ENCODE assay signal across 22 cellular contexts in the genomic region with DNA sequence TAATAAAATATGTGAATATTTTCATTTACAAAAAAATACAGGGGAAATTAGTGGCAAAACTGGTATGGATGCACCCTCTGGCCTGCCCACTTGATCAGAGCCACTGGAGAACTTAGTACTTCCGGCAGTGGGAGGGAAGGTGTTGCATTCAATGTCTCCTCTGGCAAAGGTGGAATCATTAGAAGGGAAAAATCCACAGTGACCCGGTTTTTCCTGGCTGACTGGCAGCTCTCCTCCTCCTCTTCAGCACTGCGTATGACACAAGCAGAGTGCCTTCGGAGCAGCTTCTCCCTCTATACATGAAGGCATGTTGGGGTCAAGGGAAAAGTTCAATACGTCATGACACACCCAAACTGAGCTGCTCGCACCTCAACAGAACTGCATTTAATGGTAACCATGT.
DNase-seq lines count a peak whose midpoint lies in the region; ATAC-seq, FAIRE-seq and TF ChIP-seq lines count a peak whose summit lies in the region.
"Had no signal": no experiment of that assay in that cellular context is flagged by ENCODE, and none has a peak within 500 bp of the region (broad histone marks: within the 10 kb centered on the region; RNA-seq: fewer than 3 reads in every experiment).

No MANE protein-coding gene starts in this region.

- H3K27ac Mint-ChIP-seq in endothelial cell (ENCODE audit: unreplicated experiment), result no peak overlapping the region
- no peak overlapping the region for H3K27ac Mint-ChIP-seq in activated CD8-positive, alpha-beta memory T cell treated with anti-CD3 and anti-CD28 coated beads, Interleukin-2, amount 10 ng/mL, durations not matched to agents 7 days and 5 days
- H3K27ac Mint-ChIP-seq: CD4-positive, alpha-beta T cell; GM23338 had no signal

- FAIRE-seq in HepG2 (lab: Jason Lieb, UNC), result no peak
- FAIRE-seq: A204.1, D721Med had no signal

- TF ChIP-seq CTCF in KMS-11 (conservative IDR thresholded peaks at IDR 0.05; ENCODE audit: low read depth, low read length) (no peak), endothelial cell (IDR thresholded peaks at IDR 0.05; ENCODE audit: unreplicated experiment) (no peak), HepG2 (CRISPR knock-in tag; IDR thresholded peaks at IDR 0.05) (no peak)

- H3K36me3 ChIP-seq in KMS-11 (ENCODE audit: insufficient read depth), result no peaks in the 10 kb centered on the region
- H3K36me3 ChIP-seq in HepG2 (replicated peaks in 1 of 2; ENCODE audit: control insufficient read depth in 1 of 2, insufficient read depth in 2 of 2, low read length in 2 of 2), result no peaks in the 10 kb centered on the region
- H3K36me3 ChIP-seq: BE2C had no signal

- peak overlapping the region; percentile 78 for H3K9ac ChIP-seq in KMS-11
- H3K9ac ChIP-seq in HepG2 (ENCODE audit: insufficient read depth, low read depth, low read length), result no peak overlapping the region
- H3K9ac ChIP-seq: BLaER1 treated with 17β-estradiol and CSF1 and Interleukin-3, amounts not matched to agents 10 nM and 100 nM had no signal

- no peak for ATAC-seq in activated CD8-positive, alpha-beta memory T cell treated with anti-CD3 and anti-CD28 coated beads, Interleukin-2, amount 10 ng/mL, durations not matched to agents 7 days and 5 days
- ATAC-seq in HepG2, result no peak
- ATAC-seq in HG02884 (IDR thresholded peaks at IDR 0.05; ENCODE audit: unreplicated experiment), result no peak
- ATAC-seq: GM23338, HCT116 had no signal

- peak overlapping the region; percentile 95 for H3K27ac ChIP-seq in KMS-11
- H3K27ac ChIP-seq in HepG2 (ENCODE audit: extremely low read length, insufficient read depth, low read length), result no peak overlapping the region
- H3K27ac ChIP-seq: BLaER1 treated with 17β-estradiol and CSF1 and Interleukin-3, amounts not matched to agents 10 nM and 100 nM had no signal

- TF ChIP-seq RAD21 in HepG2 (CRISPR knock-in tag; IDR thresholded peaks at IDR 0.05), result no peak

- H3K4me3 ChIP-seq in KMS-11 (IDR thresholded peaks at IDR 0.05; ENCODE audit: insufficient read depth, low read depth, low read length) (no peak overlapping the region), HepG2 (replicated peaks in 1 of 3; ENCODE audit: insufficient read depth in 1 of 3, low read depth in 2 of 3, low read length in 3 of 3) (no peak overlapping the region)
- H3K4me3 ChIP-seq: BLaER1 treated with 17β-estradiol and CSF1 and Interleukin-3, amounts not matched to agents 10 nM and 100 nM; GM23338 had no signal

- no peaks in the 10 kb centered on the region for H3K9me3 ChIP-seq in HepG2 (ENCODE audit: low read length)
- H3K9me3 ChIP-seq: BE2C; BLaER1 treated with 17β-estradiol and CSF1 and Interleukin-3, amounts not matched to agents 10 nM and 100 nM had no signal

- no peaks in the 10 kb centered on the region for H3K9me3 Mint-ChIP-seq in endothelial cell (ENCODE audit: unreplicated experiment)
- no peaks in the 10 kb centered on the region for H3K9me3 Mint-ChIP-seq in activated CD8-positive, alpha-beta memory T cell treated with anti-CD3 and anti-CD28 coated beads, Interleukin-2, amount 10 ng/mL, durations not matched to agents 7 days and 5 days (ENCODE audit: low read depth)
- H3K9me3 Mint-ChIP-seq: CD14-positive monocyte; CD4-positive, alpha-beta T cell; CD8-positive, alpha-beta memory T cell; GM23338; H9 had no signal

- no peaks in the 10 kb centered on the region for H3K27me3 ChIP-seq in KMS-11 (ENCODE audit: insufficient read depth, low read depth)
- no peaks in the 10 kb centered on the region; a peak in 1 of 5 replicates for H3K27me3 ChIP-seq in HepG2 (ENCODE audit: control insufficient read depth in 1 of 2, insufficient read depth in 2 of 2, low read length in 2 of 2)
- H3K27me3 ChIP-seq: BE2C; BLaER1 treated with 17β-estradiol and CSF1 and Interleukin-3, amounts not matched to agents 10 nM and 100 nM had no signal

- H3K4me2 ChIP-seq in KMS-11, result peak overlapping the region; percentile 26; the same call in 1 of the 2 replicates
- no peak overlapping the region for H3K4me2 ChIP-seq in HepG2 (ENCODE audit: low read depth, low read length)
- H3K4me2 ChIP-seq: GM23338 had no signal

- intact Hi-C loops in head of caudate nucleus (cut with DNase I), result no loop called here
- intact Hi-C loops in HepG2 (cut with micrococcal nuclease; ENCODE audit: unreplicated experiment), result no loop called here

- H3K79me2 ChIP-seq in KMS-11 (ENCODE audit: insufficient read depth, low read depth) (no peaks in the 10 kb centered on the region), HepG2 (ENCODE audit: insufficient read depth, low read length) (no peaks in the 10 kb centered on the region)

- no peaks in the 10 kb centered on the region for H4K20me1 ChIP-seq in KMS-11 (ENCODE audit: insufficient read depth)
- H4K20me1 ChIP-seq in HepG2 (ENCODE audit: insufficient read depth, low read length), result no peaks in the 10 kb centered on the region
- H4K20me1 ChIP-seq: BLaER1 treated with 17β-estradiol and CSF1 and Interleukin-3, amounts not matched to agents 10 nM and 100 nM had no signal

- peak overlapping the region; percentile 44 for H3K4me3 Mint-ChIP-seq in endothelial cell (ENCODE audit: unreplicated experiment)
- H3K4me3 Mint-ChIP-seq in activated CD8-positive, alpha-beta memory T cell treated with anti-CD3 and anti-CD28 coated beads, Interleukin-2, amount 10 ng/mL, durations not matched to agents 7 days and 5 days, result no peak overlapping the region
- H3K4me3 Mint-ChIP-seq: CD14-positive monocyte; CD4-positive, alpha-beta T cell; CD8-positive, alpha-beta memory T cell; GM23338; H9 had no signal

- peaks cover 14% of the 10 kb centered on the region for H3K27me3 Mint-ChIP-seq in endothelial cell (ENCODE audit: unreplicated experiment)
- no peaks in the 10 kb centered on the region for H3K27me3 Mint-ChIP-seq in activated CD8-positive, alpha-beta memory T cell treated with anti-CD3 and anti-CD28 coated beads, Interleukin-2, amount 10 ng/mL, durations not matched to agents 7 days and 5 days
- H3K27me3 Mint-ChIP-seq: CD4-positive, alpha-beta T cell had no signal

- H3K4me1 ChIP-seq in KMS-11 (ENCODE audit: low read depth, poor library complexity, severe bottlenecking) (peaks cover 27% of the 10 kb centered on the region), HepG2 (ENCODE audit: insufficient read depth, low read length) (no peaks in the 10 kb centered on the region)
- H3K4me1 ChIP-seq: BE2C had no signal

- CTCF ChIA-PET in activated CD8-positive, alpha-beta memory T cell treated with anti-CD3 and anti-CD28 coated beads, Interleukin-2, amount 10 ng/mL, durations not matched to agents 7 days and 5 days (lab: Charles Lee), result interaction anchor here (0.7 to 1.2 kb wide), 3 partner anchors 14 to 415 kb away, joined by 3 read pairs; no protein-coding TSS in a partner anchor
- CTCF ChIA-PET in HepG2 (lab: Yijun Ruan, JAX; ENCODE audit: low intra/inter-chr PET ratio, low total read pairs), result no interaction called here

- H3K36me3 Mint-ChIP-seq in endothelial cell (ENCODE audit: low read depth, unreplicated experiment), result peaks cover 64% of the 10 kb centered on the region
- H3K36me3 Mint-ChIP-seq in activated CD8-positive, alpha-beta memory T cell treated with anti-CD3 and anti-CD28 coated beads, Interleukin-2, amount 10 ng/mL, durations not matched to agents 7 days and 5 days, result peaks cover 24% of the 10 kb centered on the region
- H3K36me3 Mint-ChIP-seq: CD14-positive monocyte had no signal

- peak; percentile 17 for DNase-seq in G401 (ENCODE audit: low spot score)
- DNase-seq in endothelial cell (ENCODE audit: low spot score), result no peak
- peak in 31 of 42 donors; percentile 18 to 80 (median 50) for DNase-seq in head of caudate nucleus
- DNase-seq in AG20443 (ENCODE audit: low spot score), result no peak
- DNase-seq in activated CD8-positive, alpha-beta memory T cell treated with anti-CD3 and anti-CD28 coated beads, Interleukin-2, amount 10 ng/mL, durations not matched to agents 7 days and 5 days, result no peak
- DNase-seq in HepG2 (ENCODE audit: low spot score), result no peak
- DNase-seq: AML-193; BE2C; CD4-positive, alpha-beta T cell; CD8-positive, alpha-beta memory T cell; DMS 273 treated with DMSO at 0.1 percent for 48 hours; DMS79; GF-D8; H9 had no signal

- no peak for TF ChIP-seq POLR2A in HepG2 (IDR thresholded peaks at IDR 0.05; ENCODE audit: insufficient read depth in 1 of 2, low read depth in 2 of 2, low read length in 2 of 2)

- H2AFZ ChIP-seq in KMS-11 (ENCODE audit: low read depth) (no peak overlapping the region), HepG2 (ENCODE audit: low read length) (no peak overlapping the region)
- H2AFZ ChIP-seq: GM23338 had no signal

- POLR2A ChIA-PET in HepG2 (lab: Yijun Ruan, JAX), result no interaction called here

- peaks cover 4% of the 10 kb centered on the region for H3K4me1 Mint-ChIP-seq in endothelial cell (ENCODE audit: unreplicated experiment)
- H3K4me1 Mint-ChIP-seq in activated CD8-positive, alpha-beta memory T cell treated with anti-CD3 and anti-CD28 coated beads, Interleukin-2, amount 10 ng/mL, durations not matched to agents 7 days and 5 days, result peaks cover 17% of the 10 kb centered on the region
- H3K4me1 Mint-ChIP-seq: H9 had no signal

- TF ChIP-seq EP300 in HepG2 (IDR thresholded peaks at IDR 0.05; ENCODE audit: low read depth in 2 of 2, low read length in 2 of 2), result no peak
- no peak for TF ChIP-seq EP300 in HepG2 (CRISPR knock-in tag; IDR thresholded peaks at IDR 0.05; ENCODE audit: borderline replicate concordance)

- in situ Hi-C loops in G401 (cut with HindIII; ENCODE audit: low sequenced_read_pairs) (no loop called here), HepG2 (cut with HindIII; ENCODE audit: extremely low pct_ligation_motif_present, low pct_unique_long_range_greater_than_20kb) (no loop called here)

- no TSS peak for BruUV-seq in HepG2 (replicated peaks; lab: Mats Ljungman, UMichigan)

- WGBS in HepG2 (ENCODE audit: low lambda C conversion rate), result 78% methylated on average over 5 of the region's 6 CpGs

TF ChIP-seq in HepG2, 621 proteins besides CTCF, POLR2A, EP300 and RAD21 (continues in another document):
- TF ChIP-seq CBX1 (IDR thresholded peaks at IDR 0.05; ENCODE audit: low read depth), result no peak

Comparison
In these comparisons a context has a peak if more than half of its experiments do, and no peak if none do; other contexts are left out.
1. DNase-seq: peak in G401 (single experiment) and head of caudate nucleus (31 of 42); none in endothelial cell (single experiment), AG20443 (single experiment), activated CD8-positive, alpha-beta memory T cell treated with anti-CD3 and anti-CD28 coated beads, Interleukin-2, amount 10 ng/mL, durations not matched to agents 7 days and 5 days (single experiment) and HepG2 (single experiment).